In genomic region chr21:46356494-46357334, GRCh38 we compare ENCODE assay signal across 20 cellular contexts. TPM values are rescaled to one million over a fixed set of nuclear protein-coding genes. Genes with fewer than 3 reads are reported as not detected.
DNase-seq lines count a peak whose midpoint lies in the region; ATAC-seq and TF ChIP-seq lines count a peak whose summit lies in the region.
"Had no signal": no experiment of that assay in that cellular context is flagged by ENCODE, and none has a peak within 500 bp of the region (broad histone marks: within the 10 kb centered on the region; RNA-seq: fewer than 3 reads in every experiment).

No MANE protein-coding gene starts in this region.

- no peak overlapping the region for H3K27ac ChIP-seq in HEK293 (ENCODE audit: extremely low read depth, low read depth, low read length)
- H3K27ac ChIP-seq: A549 had no signal

- H3K9me3 Mint-ChIP-seq in activated B cell treated with CpG ODN at 0.5 μM for 24 hours: no peaks in the 10 kb centered on the region
- H3K9me3 Mint-ChIP-seq in stimulated activated naive B cell treated with anti-CD40 and anti-IgM and Interleukin-4, amounts not matched to agents 10 μg/mL and 1 μg/mL and 100 μg/mL, for 72 hours: no peaks in the 10 kb centered on the region
- no peaks in the 10 kb centered on the region for H3K9me3 Mint-ChIP-seq in effector memory CD8-positive, alpha-beta T cell
- H3K9me3 Mint-ChIP-seq: nephron; stimulated activated naive CD8-positive, alpha-beta T cell treated with anti-CD3 and anti-CD28 coated beads, Interleukin-15, Interleukin-2, amounts not matched to agents 100 ng/mL and 50 ng/mL, for 24 hours; type B pancreatic cell had no signal

- peaks cover 2% of the 10 kb centered on the region for H3K4me1 Mint-ChIP-seq in activated B cell treated with CpG ODN at 0.5 μM for 24 hours
- no peaks in the 10 kb centered on the region for H3K4me1 Mint-ChIP-seq in stimulated activated naive B cell treated with anti-CD40 and anti-IgM and Interleukin-4, amounts not matched to agents 10 μg/mL and 1 μg/mL and 100 μg/mL, for 72 hours
- H3K4me1 Mint-ChIP-seq in effector memory CD8-positive, alpha-beta T cell (ENCODE audit: low read depth in 2 of 2): peaks cover 0 to 11% of the 10 kb centered on the region in 2 donors

- H3K36me3 ChIP-seq in HEK293 (ENCODE audit: control insufficient read depth in 2 of 2, insufficient read depth in 1 of 2, low read length in 2 of 2): peaks cover 23 to 83% of the 10 kb centered on the region in 2 experiments

- H3K4me3 ChIP-seq in HEK293 (ENCODE audit: low read depth, low read length): no peak overlapping the region
- H3K4me3 ChIP-seq: A549, HAP-1 had no signal

- intact Hi-C loops in Right ventricle myocardium inferior (cut with DNase I) (no loop called here), cardiac septum (cut with DNase I) (no loop called here), activated B cell treated with CpG ODN at 0.5 μM for 24 hours (cut with micrococcal nuclease) (no loop called here)

- POLR2A ChIA-PET in HEK293 (lab: Yijun Ruan, JAX) (no interaction called here), activated B cell treated with CpG ODN at 0.5 μM for 24 hours (lab: Charles Lee) (no interaction called here)

- CTCF ChIA-PET in HEK293 (lab: Yijun Ruan, JAX) (interaction anchor here (0.6 kb wide), 1 partner anchor 173 kb away, joined by 5 read pairs; no protein-coding TSS in a partner anchor), activated B cell treated with CpG ODN at 0.5 μM for 24 hours (lab: Charles Lee) (no interaction called here)

- ATAC-seq in Right ventricle myocardium inferior (peak; percentile 13), activated B cell treated with CpG ODN at 0.5 μM for 24 hours (ENCODE audit: low read depth) (peak; percentile 28)
- ATAC-seq in stimulated activated naive B cell treated with anti-CD40 and anti-IgM and Interleukin-4, amounts not matched to agents 10 μg/mL and 1 μg/mL and 100 μg/mL, for 72 hours (replicated peaks): peak in 1 of 2 donors; percentile 23
- no peak for ATAC-seq in effector memory CD8-positive, alpha-beta T cell (replicated peaks)
- ATAC-seq: A549 had no signal

- H3K36me3 Mint-ChIP-seq in activated B cell treated with CpG ODN at 0.5 μM for 24 hours (ENCODE audit: low read depth): peaks cover 78% of the 10 kb centered on the region
- peaks cover 55 to 59% of the 10 kb centered on the region in 2 donors for H3K36me3 Mint-ChIP-seq in stimulated activated naive B cell treated with anti-CD40 and anti-IgM and Interleukin-4, amounts not matched to agents 10 μg/mL and 1 μg/mL and 100 μg/mL, for 72 hours
- H3K36me3 Mint-ChIP-seq in effector memory CD8-positive, alpha-beta T cell (ENCODE audit: insufficient read depth): peaks cover 59% of the 10 kb centered on the region

- H3K27ac Mint-ChIP-seq in activated B cell treated with CpG ODN at 0.5 μM for 24 hours: peak overlapping the region; percentile 46
- H3K27ac Mint-ChIP-seq in stimulated activated naive B cell treated with anti-CD40 and anti-IgM and Interleukin-4, amounts not matched to agents 10 μg/mL and 1 μg/mL and 100 μg/mL, for 72 hours: peak overlapping the region; percentile 57
- no peak overlapping the region for H3K27ac Mint-ChIP-seq in effector memory CD8-positive, alpha-beta T cell
- H3K27ac Mint-ChIP-seq: nephron; stimulated activated naive CD8-positive, alpha-beta T cell treated with anti-CD3 and anti-CD28 coated beads, Interleukin-15, Interleukin-2, amounts not matched to agents 100 ng/mL and 50 ng/mL, for 24 hours; type B pancreatic cell had no signal

- H3K4me3 Mint-ChIP-seq in activated B cell treated with CpG ODN at 0.5 μM for 24 hours: peak overlapping the region; percentile 26
- H3K4me3 Mint-ChIP-seq in stimulated activated naive B cell treated with anti-CD40 and anti-IgM and Interleukin-4, amounts not matched to agents 10 μg/mL and 1 μg/mL and 100 μg/mL, for 72 hours: peak overlapping the region in 1 of 2 donors; percentile 39
- H3K4me3 Mint-ChIP-seq in effector memory CD8-positive, alpha-beta T cell: no peak overlapping the region
- H3K4me3 Mint-ChIP-seq: nephron; stimulated activated naive CD8-positive, alpha-beta T cell treated with anti-CD3 and anti-CD28 coated beads, Interleukin-15, Interleukin-2, amounts not matched to agents 100 ng/mL and 50 ng/mL, for 24 hours; type B pancreatic cell had no signal

- H3K9me3 ChIP-seq in HEK293 (ENCODE audit: control insufficient read depth, insufficient read depth, low read depth, low read length): no peaks in the 10 kb centered on the region
- H3K9me3 ChIP-seq: A549, HAP-1 had no signal

- TF ChIP-seq CTCF in HEK293 (tag by site-specific recombination; IDR thresholded peaks at IDR 0.05) (no peak), activated B cell treated with CpG ODN at 0.5 μM for 24 hours (IDR thresholded peaks at IDR 0.05) (no peak)

- no peaks in the 10 kb centered on the region for H3K27me3 Mint-ChIP-seq in activated B cell treated with CpG ODN at 0.5 μM for 24 hours
- no peaks in the 10 kb centered on the region for H3K27me3 Mint-ChIP-seq in stimulated activated naive B cell treated with anti-CD40 and anti-IgM and Interleukin-4, amounts not matched to agents 10 μg/mL and 1 μg/mL and 100 μg/mL, for 72 hours
- H3K27me3 Mint-ChIP-seq in effector memory CD8-positive, alpha-beta T cell: no peaks in the 10 kb centered on the region
- H3K27me3 Mint-ChIP-seq: stimulated activated naive CD8-positive, alpha-beta T cell treated with anti-CD3 and anti-CD28 coated beads, Interleukin-15, Interleukin-2, amounts not matched to agents 100 ng/mL and 50 ng/mL, for 24 hours; type B pancreatic cell had no signal

- no peaks in the 10 kb centered on the region for H3K4me1 ChIP-seq in HEK293 (ENCODE audit: control insufficient read depth, insufficient read depth, low read length)
- H3K4me1 ChIP-seq: A549, HAP-1 had no signal

- DNase-seq in Right ventricle myocardium inferior (ENCODE audit: missing footprints) (peak; percentile 18), cardiac septum (ENCODE audit: low spot score) (no peak), activated B cell treated with CpG ODN at 0.5 μM for 24 hours (no peak), epidermal melanocyte (ENCODE audit: insufficient read length, low spot score) (no peak)
- no peak for DNase-seq in stimulated activated naive B cell treated with anti-CD40 and anti-IgM and Interleukin-4, amounts not matched to agents 10 μg/mL and 1 μg/mL and 100 μg/mL, for 72 hours
- DNase-seq in NK-92 treated with Interleukin-12 subunit alpha and Interleukin-12 subunit beta, amount 100 ng/mL, for 24 hours (lab: John Stamatoyannopoulos, UW): no peak
- DNase-seq in effector memory CD8-positive, alpha-beta T cell: no peak
- DNase-seq: activated effector memory CD4-positive, alpha-beta T cell treated with Interleukin-2 at 50 U/mL for 16 hours; central memory CD4-positive, alpha-beta T cell; DMS79 treated with DMSO at 0.1 percent for 48 hours; effector CD4-positive, alpha-beta T cell; mesenchymal stem cell; NCI-H187; OCI-M1 had no signal

TF ChIP-seq in HEK293, 187 proteins besides CTCF, POLR2A, EP300 and RAD21:
- TF ChIP-seq ZNF600 (tag by site-specific recombination; IDR thresholded peaks at IDR 0.05) (peak; percentile 44; the same call in 1 of the 2 replicates), ZNF624 (tag by site-specific recombination; IDR thresholded peaks at IDR 0.05) (no peak), ZBTB26 (tag by site-specific recombination; optimal IDR thresholded peaks at IDR 0.05) (no peak), ZNF341 (tag by site-specific recombination; IDR thresholded peaks at IDR 0.05; ENCODE audit: low read depth) (peak; percentile 51; the same call in 1 of the 2 replicates), KLF10 (tag by site-specific recombination; IDR thresholded peaks at IDR 0.05) (no peak)

RNA-seq across cellular contexts. Expression of gene PCNT, which starts 32.8 kb away (rescaled TPM):
- total RNA-seq in Right ventricle myocardium inferior (27.3 TPM), cardiac septum (21.0 TPM), activated B cell treated with CpG ODN at 0.5 μM for 24 hours (39.7 and 40.9 TPM in 2 replicates)

RNA-seq across cellular contexts. Expression of gene C21orf58, which starts 33.0 kb away (rescaled TPM):
- total RNA-seq in Right ventricle myocardium inferior: 1.2 TPM
- 1.4 TPM for total RNA-seq in cardiac septum
- 4.7 TPM in 2 replicates for total RNA-seq in activated B cell treated with CpG ODN at 0.5 μM for 24 hours

Comparison
In these comparisons a context has a peak if more than half of its experiments do, and no peak if none do; other contexts are left out.
1. H3K27ac Mint-ChIP-seq: peak in activated B cell treated with CpG ODN at 0.5 μM for 24 hours (single experiment) and stimulated activated naive B cell treated with anti-CD40 and anti-IgM and Interleukin-4, amounts not matched to agents 10 μg/mL and 1 μg/mL and 100 μg/mL, for 72 hours (single experiment); none in effector memory CD8-positive, alpha-beta T cell (0 of 2).